ENCODE assay signal across 1 cellular context in the genomic region with DNA sequence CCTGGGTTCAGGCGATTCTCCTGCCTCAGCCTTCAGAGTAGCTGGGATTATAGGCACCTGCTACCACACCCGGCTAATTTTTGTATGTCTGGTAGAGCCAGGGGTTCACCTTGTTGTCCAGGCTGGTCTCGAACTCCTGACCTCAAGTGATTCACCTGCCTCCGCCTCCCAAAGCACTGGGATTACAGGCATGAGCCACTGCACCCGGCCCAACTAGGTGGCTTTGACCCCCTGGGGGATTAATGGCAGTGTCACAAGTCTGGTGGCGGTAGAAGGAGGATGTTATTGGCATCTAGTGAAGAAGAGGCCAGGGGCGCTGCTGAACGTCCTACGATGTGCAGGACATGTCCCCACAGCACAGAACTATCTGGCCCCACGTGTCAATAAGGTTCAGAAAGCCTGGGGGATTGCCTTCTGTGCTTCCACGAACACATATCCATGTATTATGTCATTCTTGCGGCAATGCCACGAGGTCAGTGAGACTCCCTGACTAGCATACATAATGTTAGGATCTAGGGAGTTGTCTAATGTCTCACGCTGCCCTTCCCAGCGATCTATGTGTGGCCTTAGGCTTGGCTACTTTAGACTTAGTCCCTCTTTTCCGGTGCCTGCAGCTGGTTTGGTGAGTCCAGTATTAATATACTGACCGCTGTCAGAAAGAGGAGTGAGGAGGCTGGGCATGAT.
TF ChIP-seq lines count a peak whose summit lies in the region.

No MANE protein-coding gene starts in this region.

TF ChIP-seq in WTC11, 78 proteins besides CTCF, POLR2A, EP300 and RAD21 (continued from another document):
- TF ChIP-seq, protein P1, sequence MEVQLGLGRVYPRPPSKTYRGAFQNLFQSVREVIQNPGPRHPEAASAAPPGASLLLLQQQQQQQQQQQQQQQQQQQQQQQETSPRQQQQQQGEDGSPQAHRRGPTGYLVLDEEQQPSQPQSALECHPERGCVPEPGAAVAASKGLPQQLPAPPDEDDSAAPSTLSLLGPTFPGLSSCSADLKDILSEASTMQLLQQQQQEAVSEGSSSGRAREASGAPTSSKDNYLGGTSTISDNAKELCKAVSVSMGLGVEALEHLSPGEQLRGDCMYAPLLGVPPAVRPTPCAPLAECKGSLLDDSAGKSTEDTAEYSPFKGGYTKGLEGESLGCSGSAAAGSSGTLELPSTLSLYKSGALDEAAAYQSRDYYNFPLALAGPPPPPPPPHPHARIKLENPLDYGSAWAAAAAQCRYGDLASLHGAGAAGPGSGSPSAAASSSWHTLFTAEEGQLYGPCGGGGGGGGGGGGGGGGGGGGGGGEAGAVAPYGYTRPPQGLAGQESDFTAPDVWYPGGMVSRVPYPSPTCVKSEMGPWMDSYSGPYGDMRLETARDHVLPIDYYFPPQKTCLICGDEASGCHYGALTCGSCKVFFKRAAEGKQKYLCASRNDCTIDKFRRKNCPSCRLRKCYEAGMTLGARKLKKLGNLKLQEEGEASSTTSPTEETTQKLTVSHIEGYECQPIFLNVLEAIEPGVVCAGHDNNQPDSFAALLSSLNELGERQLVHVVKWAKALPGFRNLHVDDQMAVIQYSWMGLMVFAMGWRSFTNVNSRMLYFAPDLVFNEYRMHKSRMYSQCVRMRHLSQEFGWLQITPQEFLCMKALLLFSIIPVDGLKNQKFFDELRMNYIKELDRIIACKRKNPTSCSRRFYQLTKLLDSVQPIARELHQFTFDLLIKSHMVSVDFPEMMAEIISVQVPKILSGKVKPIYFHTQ (CRISPR knock-in tag; IDR thresholded peaks at IDR 0.05) = no peak
- TF ChIP-seq, protein P2, sequence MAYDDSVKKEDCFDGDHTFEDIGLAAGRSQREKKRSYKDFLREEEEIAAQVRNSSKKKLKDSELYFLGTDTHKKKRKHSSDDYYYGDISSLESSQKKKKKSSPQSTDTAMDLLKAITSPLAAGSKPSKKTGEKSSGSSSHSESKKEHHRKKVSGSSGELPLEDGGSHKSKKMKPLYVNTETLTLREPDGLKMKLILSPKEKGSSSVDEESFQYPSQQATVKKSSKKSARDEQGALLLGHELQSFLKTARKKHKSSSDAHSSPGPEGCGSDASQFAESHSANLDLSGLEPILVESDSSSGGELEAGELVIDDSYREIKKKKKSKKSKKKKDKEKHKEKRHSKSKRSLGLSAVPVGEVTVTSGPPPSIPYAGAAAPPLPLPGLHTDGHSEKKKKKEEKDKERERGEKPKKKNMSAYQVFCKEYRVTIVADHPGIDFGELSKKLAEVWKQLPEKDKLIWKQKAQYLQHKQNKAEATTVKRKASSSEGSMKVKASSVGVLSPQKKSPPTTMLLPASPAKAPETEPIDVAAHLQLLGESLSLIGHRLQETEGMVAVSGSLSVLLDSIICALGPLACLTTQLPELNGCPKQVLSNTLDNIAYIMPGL (CRISPR knock-in tag; IDR thresholded peaks at IDR 0.05) = no peak
- TF ChIP-seq, protein P3, sequence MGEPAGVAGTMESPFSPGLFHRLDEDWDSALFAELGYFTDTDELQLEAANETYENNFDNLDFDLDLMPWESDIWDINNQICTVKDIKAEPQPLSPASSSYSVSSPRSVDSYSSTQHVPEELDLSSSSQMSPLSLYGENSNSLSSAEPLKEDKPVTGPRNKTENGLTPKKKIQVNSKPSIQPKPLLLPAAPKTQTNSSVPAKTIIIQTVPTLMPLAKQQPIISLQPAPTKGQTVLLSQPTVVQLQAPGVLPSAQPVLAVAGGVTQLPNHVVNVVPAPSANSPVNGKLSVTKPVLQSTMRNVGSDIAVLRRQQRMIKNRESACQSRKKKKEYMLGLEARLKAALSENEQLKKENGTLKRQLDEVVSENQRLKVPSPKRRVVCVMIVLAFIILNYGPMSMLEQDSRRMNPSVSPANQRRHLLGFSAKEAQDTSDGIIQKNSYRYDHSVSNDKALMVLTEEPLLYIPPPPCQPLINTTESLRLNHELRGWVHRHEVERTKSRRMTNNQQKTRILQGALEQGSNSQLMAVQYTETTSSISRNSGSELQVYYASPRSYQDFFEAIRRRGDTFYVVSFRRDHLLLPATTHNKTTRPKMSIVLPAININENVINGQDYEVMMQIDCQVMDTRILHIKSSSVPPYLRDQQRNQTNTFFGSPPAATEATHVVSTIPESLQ (CRISPR knock-in tag; IDR thresholded peaks at IDR 0.05) = no peak
- TF ChIP-seq HMGA2 (CRISPR knock-in tag; IDR thresholded peaks at IDR 0.05) (no peak), ZNF232 (CRISPR knock-in tag; IDR thresholded peaks at IDR 0.05) (no peak), IRF2 (CRISPR knock-in tag; IDR thresholded peaks at IDR 0.05; ENCODE audit: borderline replicate concordance, low read depth) (no peak), GABPB1 (CRISPR knock-in tag; IDR thresholded peaks at IDR 0.05) (no peak), ERG (CRISPR knock-in tag; IDR thresholded peaks at IDR 0.05) (no peak), SOX15 (CRISPR knock-in tag; IDR thresholded peaks at IDR 0.05) (no peak), OVOL2 (CRISPR knock-in tag; IDR thresholded peaks at IDR 0.05; ENCODE audit: borderline replicate concordance) (no peak), STAT6 (CRISPR knock-in tag; conservative IDR thresholded peaks at IDR 0.05; ENCODE audit: low read depth) (no peak), JUN (CRISPR knock-in tag; IDR thresholded peaks at IDR 0.05) (no peak), TEAD4 (CRISPR knock-in tag; IDR thresholded peaks at IDR 0.05) (no peak), ZMAT4 (CRISPR knock-in tag; IDR thresholded peaks at IDR 0.05) (no peak), ZNF512 (CRISPR knock-in tag; IDR thresholded peaks at IDR 0.05; ENCODE audit: borderline replicate concordance) (no peak)
- TF ChIP-seq, protein P4, sequence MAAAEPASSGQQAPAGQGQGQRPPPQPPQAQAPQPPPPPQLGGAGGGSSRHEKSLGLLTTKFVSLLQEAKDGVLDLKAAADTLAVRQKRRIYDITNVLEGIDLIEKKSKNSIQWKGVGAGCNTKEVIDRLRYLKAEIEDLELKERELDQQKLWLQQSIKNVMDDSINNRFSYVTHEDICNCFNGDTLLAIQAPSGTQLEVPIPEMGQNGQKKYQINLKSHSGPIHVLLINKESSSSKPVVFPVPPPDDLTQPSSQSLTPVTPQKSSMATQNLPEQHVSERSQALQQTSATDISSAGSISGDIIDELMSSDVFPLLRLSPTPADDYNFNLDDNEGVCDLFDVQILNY (CRISPR knock-in tag; IDR thresholded peaks at IDR 0.05) = no peak
TF ChIP-seq in WTC11: peak in this region for 0.
